In genomic region chr19:49981603-49982593, GRCh38 we compare ENCODE assay signal across 21 cellular contexts. TPM values are rescaled to one million over a fixed set of nuclear protein-coding genes. Genes with fewer than 3 reads are reported as not detected.
"Had no signal": no experiment of that assay in that cellular context is flagged by ENCODE, and none has a peak within 500 bp of the region (broad histone marks: within the 10 kb centered on the region; RNA-seq: fewer than 3 reads in every experiment).

No MANE protein-coding gene starts in this region.

- DNase-seq: activated CD8-positive, alpha-beta memory T cell treated with anti-CD3 and anti-CD28 coated beads for 24 hours; activated CD8-positive, alpha-beta memory T cell treated with anti-CD3 and anti-CD28 coated beads, Interleukin-2, amount 50 U/mL, for 4 hours; activated naive CD8-positive, alpha-beta T cell treated with anti-CD3 and anti-CD28 coated beads for 36 hours; activated T-cell treated with anti-CD3 and anti-CD28 coated beads, Interleukin-2, amount 50 U/mL, for 24 hours; amygdala; cerebellar nuclear complex; cortex of kidney; foreskin fibroblast; left ventricle myocardium inferior; stimulated activated CD4-positive, alpha-beta T cell treated with anti-CD3 and anti-CD28 coated beads, Interleukin-4, amount 100 ng/mL, for 24 hours; substantia nigra; T-helper 2 cell; tibial artery had no signal

- H3K27me3 ChIP-seq: neural progenitor cell, tibial artery had no signal

- H3K4me1 ChIP-seq: left ventricle myocardium inferior, neural progenitor cell, tibial artery had no signal

- H3K27ac ChIP-seq: left ventricle myocardium inferior, neural progenitor cell, tibial artery had no signal

- ATAC-seq: activated T-helper 17 cell treated with anti-CD3 and anti-CD28 coated beads, Interleukin-2, amount 50 U/mL, for 72 hours; naive thymus-derived CD8-positive, alpha-beta T cell; WTC11 had no signal

- H3K4me3 ChIP-seq: left ventricle myocardium inferior, neural progenitor cell, tibial artery had no signal

- H3K9me3 ChIP-seq: left ventricle myocardium inferior, tibial artery had no signal

- H3K36me3 ChIP-seq: neural progenitor cell had no signal

RNA-seq across cellular contexts. Expression of gene SIGLEC11, which starts 20.9 kb away (rescaled TPM):
- total RNA-seq: activated naive CD8-positive, alpha-beta T cell treated with anti-CD3 and anti-CD28 coated beads for 36 hours; activated T-helper 17 cell treated with anti-CD3 and anti-CD28 coated beads, Interleukin-2, amount 50 U/mL, for 72 hours; epithelial cell of proximal tubule; fibroblast of lung; lung microvascular endothelial cell; naive thymus-derived CD8-positive, alpha-beta T cell; progenitor cell of endocrine pancreas; WTC11 had no signal
- polyA plus RNA-seq: fibroblast of lung; naive thymus-derived CD8-positive, alpha-beta T cell had no signal
